ENCODE assay signal across 21 cellular contexts in genomic region chr14:72828604-72829003, GRCh38.
DNase-seq lines count a peak whose midpoint lies in the region; ATAC-seq, FAIRE-seq and TF ChIP-seq lines count a peak whose summit lies in the region.
"Had no signal": no experiment of that assay in that cellular context is flagged by ENCODE, and none has a peak within 500 bp of the region (broad histone marks: within the 10 kb centered on the region; RNA-seq: fewer than 3 reads in every experiment).

No MANE protein-coding gene starts in this region.

- no peaks in the 10 kb centered on the region for H3K79me2 ChIP-seq in H1 (ENCODE audit: control insufficient read depth in 1 of 2, insufficient read depth in 2 of 2, low read length in 2 of 2)

- POLR2A ChIA-PET in H1 (lab: Charles Lee; ENCODE audit: partially characterized antibody) = no interaction called here

- no peak overlapping the region for H4K5ac ChIP-seq in H1 (ENCODE audit: insufficient read length, low read depth, low read length)

- no peaks in the 10 kb centered on the region for H3K23me2 ChIP-seq in H1 (ENCODE audit: low read depth, low read length)

- CTCF ChIA-PET in H1 (lab: Charles Lee; ENCODE audit: partially characterized antibody) = no interaction called here

- no peak overlapping the region for H3K4me3 ChIP-seq in H1 (ENCODE audit: extremely low read depth in 1 of 4, insufficient read depth in 2 of 4, low read depth in 3 of 4, low read length in 4 of 4)
- H3K4me3 ChIP-seq in heart right ventricle = no peak overlapping the region
- H3K4me3 ChIP-seq: A549, BLaER1, GM23248, K562 had no signal

- H3K4me1 ChIP-seq in H1 (replicated peaks in 1 of 4; ENCODE audit: control insufficient read depth in 3 of 4, insufficient read depth in 4 of 4, low read length in 3 of 4) = peaks cover 0 to 6% (median under 1%) of the 10 kb centered on the region in 4 experiments; a peak in 3 of 7 replicates
- peaks cover 0 to 51% (median 17%) of the 10 kb centered on the region in 9 donors for H3K4me1 ChIP-seq in heart right ventricle
- H3K4me1 ChIP-seq: A549, BLaER1 had no signal

- TF ChIP-seq RAD21 in H1 (IDR thresholded peaks at IDR 0.05 in 1 of 2, conservative IDR thresholded peaks at IDR 0.05 in 1 of 2; ENCODE audit: low read depth in 2 of 2, low read length in 2 of 2) = no peak

- H3K18ac ChIP-seq in H1 (ENCODE audit: extremely low read depth, low read length) = no peak overlapping the region

- no peak overlapping the region for H2AK5ac ChIP-seq in H1 (ENCODE audit: low read depth, low read length)

- H2BK15ac ChIP-seq in H1 (ENCODE audit: low read length) = no peak overlapping the region

- no peaks in the 10 kb centered on the region for H3K9me3 ChIP-seq in H1 (ENCODE audit: insufficient read depth in 2 of 2, low read depth in 1 of 2, low read length in 1 of 2)
- H3K9me3 ChIP-seq in heart right ventricle = no peaks in the 10 kb centered on the region
- H3K9me3 ChIP-seq: A549, BLaER1 had no signal

- no peak for TF ChIP-seq CTCF in H1 (IDR thresholded peaks at IDR 0.05; ENCODE audit: control extremely low read depth in 1 of 3, insufficient read depth in 1 of 3, low read depth in 1 of 3, low read length in 3 of 3)
- no peak for TF ChIP-seq CTCF in heart right ventricle (IDR thresholded peaks at IDR 0.05)

- no peak overlapping the region for H2BK20ac ChIP-seq in H1 (ENCODE audit: low read length)

- H3K4ac ChIP-seq in H1 (replicated peaks; ENCODE audit: insufficient read length, low read depth, low read length) = no peak overlapping the region

- TF ChIP-seq EP300 in H1 (IDR thresholded peaks at IDR 0.05; ENCODE audit: borderline replicate concordance in 1 of 2, low read depth in 2 of 2, low read length in 2 of 2) = no peak

- no peak overlapping the region for H2AFZ ChIP-seq in H1 (ENCODE audit: low read length)
- H2AFZ ChIP-seq: GM23248 had no signal

- DNase-seq in H1 (ENCODE audit: low read depth in 1 of 2, low spot score in 2 of 2) = no peak
- DNase-seq in heart right ventricle = peak in 1 of 2 donors; percentile 30
- peak; percentile 89 for DNase-seq in left lobe of liver (ENCODE audit: low spot score)
- peak; percentile 11 for DNase-seq in renal cortical epithelial cell (ENCODE audit: low read depth)
- DNase-seq in cerebellum (ENCODE audit: low spot score) = no peak
- no peak for DNase-seq in NCI-H526 treated with DMSO at 0.1 percent for 48 hours (lab: John Stamatoyannopoulos, UW)
- DNase-seq in G401 (ENCODE audit: low spot score) = no peak
- DNase-seq: CD4-positive, alpha-beta memory T cell; DMS153; GF-D8; GM23248; HCEC 1CT; NCI-H1105; NCI-H2081; NCI-H2171 treated with DMSO at 0.1 percent for 48 hours; NCI-H446; SHP77 treated with DMSO at 0.1 percent for 48 hours had no signal

- no peaks in the 10 kb centered on the region for H3K79me1 ChIP-seq in H1 (ENCODE audit: low read depth, low read length)

- H3K36me3 ChIP-seq in H1 (ENCODE audit: control insufficient read depth in 2 of 4, insufficient read depth in 4 of 4, low read length in 3 of 4) = no peaks in the 10 kb centered on the region
- no peaks in the 10 kb centered on the region for H3K36me3 ChIP-seq in heart right ventricle
- H3K36me3 ChIP-seq: BLaER1 had no signal

- no peak overlapping the region for H3K9ac ChIP-seq in H1 (replicated peaks in 1 of 4; ENCODE audit: extremely low read depth in 1 of 4, low read depth in 3 of 4, low read length in 3 of 4)
- H3K9ac ChIP-seq: BLaER1, GM23248 had no signal

- H3K56ac ChIP-seq in H1 (replicated peaks; ENCODE audit: insufficient read length, low read depth, low read length) = no peak overlapping the region

- H2BK120ac ChIP-seq in H1 (replicated peaks; ENCODE audit: low read depth, low read length) = no peak overlapping the region

- H2BK5ac ChIP-seq in H1 (ENCODE audit: low read depth, low read length) = no peak overlapping the region

- peak; percentile 51 to 90 (median 74) for ATAC-seq in heart right ventricle
- peak; percentile 95 for ATAC-seq in left lobe of liver
- ATAC-seq in HG03097 (IDR thresholded peaks at IDR 0.05; ENCODE audit: low FRiP score, unreplicated experiment) = no peak
- ATAC-seq: A549, K562 had no signal

- no peak overlapping the region for H3K23ac ChIP-seq in H1 (ENCODE audit: insufficient read length)

- H2BK12ac ChIP-seq in H1 (ENCODE audit: low read depth, low read length) = no peak overlapping the region

- in situ Hi-C loops in G401 (cut with HindIII; ENCODE audit: low sequenced_read_pairs) = no loop called here

- H3K27me3 ChIP-seq in H1 (replicated peaks in 1 of 4; ENCODE audit: control insufficient read depth in 3 of 4, extremely low read depth in 1 of 4, insufficient read depth in 3 of 4, low read length in 3 of 4) (no peaks in the 10 kb centered on the region; a peak in 1 of 7 replicates), heart right ventricle (no peaks in the 10 kb centered on the region)
- H3K27me3 ChIP-seq: BLaER1 had no signal

- H3K4me2 ChIP-seq in H1 (ENCODE audit: insufficient read depth in 1 of 2, low read depth in 2 of 2, low read length in 2 of 2) = no peak overlapping the region
- H3K4me2 ChIP-seq: A549, BLaER1 had no signal

- no peaks in the 10 kb centered on the region for H4K20me1 ChIP-seq in H1 (replicated peaks in 1 of 2; ENCODE audit: control insufficient read depth in 1 of 2, insufficient read depth in 2 of 2, low read length in 2 of 2)
- H4K20me1 ChIP-seq: BLaER1 had no signal

- FAIRE-seq in H1 (lab: Jason Lieb, UNC) = no peak
- FAIRE-seq: A549, K562 had no signal

- TF ChIP-seq POLR2A in H1 (IDR thresholded peaks at IDR 0.05; ENCODE audit: control extremely low read depth in 1 of 2, low read depth in 2 of 2, low read length in 2 of 2) = no peak

- no peak overlapping the region for H4K91ac ChIP-seq in H1 (replicated peaks; ENCODE audit: insufficient read length, low read length)

- H4K8ac ChIP-seq in H1 (ENCODE audit: extremely low read depth, insufficient read depth, low read length) = peak overlapping the region; percentile 11; the same call in 1 of the 2 replicates

- intact Hi-C loops in heart right ventricle (cut with DNase I) = loop anchor here in 1 of 10 donors (10.0 kb wide), 1 partner anchor 66 kb away; the partner anchor contains the start of gene DPF3

- WGBS in H1 (ENCODE audit: extremely low coverage in 1 of 2, insufficient coverage in 1 of 2, insufficient read length in 1 of 2, insufficient replicate concordance in 2 of 2, low coverage in 1 of 2, low lambda C conversion rate in 2 of 2, missing lambda C conversion rate in 1 of 2), 2 experiments = 90% methylated on average over 5 of the region's 5 CpGs; no CpG with 5 or more reads in 1 of the 2 experiments
- 35 to 65% methylated on average over 5 of the region's 5 CpGs for whole genome bisulfite sequencing in heart right ventricle, 2 donors

- no peak overlapping the region for H3K27ac ChIP-seq in H1 (ENCODE audit: low read depth, low read length)
- H3K27ac ChIP-seq in heart right ventricle = peak overlapping the region in 8 of 10 donors; percentile 41 to 82 (median 72)
- H3K27ac ChIP-seq: A549, BLaER1, GM23248 had no signal

- H3K14ac ChIP-seq in H1 (ENCODE audit: insufficient read length) = no peak overlapping the region

TF ChIP-seq in H1, 55 proteins besides CTCF, POLR2A, EP300 and RAD21:
- no peak for TF ChIP-seq SAP30 (IDR thresholded peaks at IDR 0.05; ENCODE audit: insufficient read depth, insufficient replicate concordance, low read length)
- no peak for TF ChIP-seq CREB1 (IDR thresholded peaks at IDR 0.05)
- no peak for TF ChIP-seq CBX8 (IDR thresholded peaks at IDR 0.05; ENCODE audit: borderline replicate concordance, low read depth, low read length)
- no peak for TF ChIP-seq RBBP5 (IDR thresholded peaks at IDR 0.05; ENCODE audit: borderline replicate concordance, low read depth, low read length)
- no peak for TF ChIP-seq ZNF274 (IDR thresholded peaks at IDR 0.05; ENCODE audit: borderline replicate concordance, extremely low read depth, low read length)

Comparison
In these comparisons a context has a peak if more than half of its experiments do, and no peak if none do; other contexts are left out.
1. DNase-seq: peak in left lobe of liver (single experiment) and renal cortical epithelial cell (single experiment); none in H1 (0 of 2), cerebellum (single experiment), NCI-H526 treated with DMSO at 0.1 percent for 48 hours (single experiment) and G401 (single experiment).